ENCODE assay signal across 12 cellular contexts in the genomic region with DNA sequence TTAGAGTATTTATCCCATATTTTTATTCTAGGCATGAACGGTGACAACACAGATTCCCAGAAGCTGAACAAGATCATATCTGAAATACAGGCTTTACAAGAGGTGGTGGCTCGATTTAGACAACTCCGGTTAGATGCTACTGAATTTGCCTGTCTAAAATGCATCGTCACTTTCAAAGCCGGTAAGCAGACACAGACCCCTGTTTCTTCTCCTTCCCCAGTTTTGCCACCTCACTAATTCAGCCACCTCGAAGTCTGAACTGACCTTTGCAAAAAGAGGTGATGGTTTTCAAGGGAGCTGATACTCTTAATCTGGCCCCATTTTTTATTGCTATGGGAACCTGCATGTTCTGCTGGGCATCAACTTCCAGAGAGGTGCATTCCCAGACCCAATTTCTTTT. TPM values are rescaled to one million over a fixed set of nuclear protein-coding genes. Genes with fewer than 3 reads are reported as not detected.
"Had no signal": no experiment of that assay in that cellular context is flagged by ENCODE, and none has a peak within 500 bp of the region (broad histone marks: within the 10 kb centered on the region; RNA-seq: fewer than 3 reads in every experiment).

No MANE protein-coding gene starts in this region.

- ATAC-seq: HepG2, K562 had no signal

- H3K4me3 ChIP-seq: K562 had no signal

- DNase-seq: IMR-90, Karpas-422, KBM-7, KG1 had no signal

- H3K9ac ChIP-seq: KMS-11 had no signal

- H3K4me2 ChIP-seq: KMS-11 had no signal

- H3K27ac ChIP-seq: HL-60, KMS-11 had no signal

- FAIRE-seq: HepG2, HTR-8/SVneo, K562 had no signal

RNA-seq across cellular contexts. Expression of gene NR2E1, which starts 15.0 kb away (rescaled TPM):
- total RNA-seq: HepG2, HT-29, HT1080, IMR-90, K562 had no signal
- polyA plus RNA-seq: HepG2, IgD-negative memory B cell, IMR-90, K562 had no signal
